ENCODE assay signal across 22 cellular contexts in the genomic region with DNA sequence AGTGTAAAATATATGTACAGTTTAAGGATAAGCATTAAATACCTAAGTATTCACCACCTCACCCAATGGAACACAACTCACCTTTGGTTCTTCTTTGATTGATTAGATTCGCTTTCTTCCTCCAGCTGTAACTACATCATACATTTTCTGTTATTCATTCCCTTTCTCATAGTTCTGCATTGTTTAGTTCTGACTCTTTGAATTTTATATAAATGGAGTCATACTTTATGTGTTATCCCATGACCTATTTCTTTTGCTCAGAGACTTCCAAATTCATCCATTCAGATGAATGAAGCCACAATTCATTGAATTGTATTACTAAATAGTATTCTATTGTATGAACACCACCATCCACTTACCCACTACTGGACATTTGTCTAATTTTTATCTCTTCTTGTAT. TPM values are rescaled to one million over a fixed set of nuclear protein-coding genes. Genes with fewer than 3 reads are reported as not detected.
"Had no signal": no experiment of that assay in that cellular context is flagged by ENCODE, and none has a peak within 500 bp of the region (broad histone marks: within the 10 kb centered on the region; RNA-seq: fewer than 3 reads in every experiment).

No MANE protein-coding gene starts in this region.

- ATAC-seq: activated CD4-positive, alpha-beta T cell treated with anti-CD3 and anti-CD28 coated beads for 36 hours; activated T-helper 17 cell treated with anti-CD3 and anti-CD28 coated beads, Interleukin-2, amount 50 U/mL, for 72 hours; left cardiac atrium; naive thymus-derived CD8-positive, alpha-beta T cell; sciatic nerve; stimulated activated effector memory CD8-positive, alpha-beta T cell treated with anti-CD3 and anti-CD28 coated beads, Interleukin-12 subunit alpha, Interleukin-12 subunit beta, amount 100 ng/mL, for 72 hours had no signal

- H3K27ac Mint-ChIP-seq: activated CD4-positive, alpha-beta T cell treated with anti-CD3 and anti-CD28 coated beads for 36 hours; activated naive CD8-positive, alpha-beta T cell treated with anti-CD3 and anti-CD28 coated beads for 36 hours; activated T-helper 17 cell treated with anti-CD3 and anti-CD28 coated beads, Interleukin-2, amount 50 U/mL, for 72 hours; naive thymus-derived CD8-positive, alpha-beta T cell; stimulated activated effector memory CD8-positive, alpha-beta T cell treated with anti-CD3 and anti-CD28 coated beads, Interleukin-12 subunit alpha, Interleukin-12 subunit beta, amount 100 ng/mL, for 72 hours had no signal

- H3K36me3 ChIP-seq: colonic mucosa, pancreas, stomach, vagina had no signal

- H3K9me3 ChIP-seq: body of pancreas, colonic mucosa, pancreas, stomach, vagina had no signal

- H3K27ac ChIP-seq: colonic mucosa, pancreas, stomach, vagina had no signal

- DNase-seq: activated CD4-positive, alpha-beta T cell treated with anti-CD3 and anti-CD28 coated beads for 36 hours; activated CD4-positive, alpha-beta T cell treated with anti-CD3 and anti-CD28 coated beads, Interleukin-2, amount 50 U/mL, for 48 hours; activated naive CD4-positive, alpha-beta T cell; activated naive CD8-positive, alpha-beta T cell treated with anti-CD3 and anti-CD28 coated beads for 36 hours; amniotic stem cell; body of pancreas; central memory CD4-positive, alpha-beta T cell; colonic mucosa; left cardiac atrium; naive thymus-derived CD8-positive, alpha-beta T cell; pancreas; stimulated activated CD4-positive, alpha-beta T cell treated with anti-CD3 and anti-CD28 coated beads, Interleukin-4, amount 100 ng/mL, for 24 hours; stomach; trophoblast cell had no signal

- H3K9me3 Mint-ChIP-seq: activated T-helper 17 cell treated with anti-CD3 and anti-CD28 coated beads, Interleukin-2, amount 50 U/mL, for 72 hours; stimulated activated effector memory CD8-positive, alpha-beta T cell treated with anti-CD3 and anti-CD28 coated beads, Interleukin-12 subunit alpha, Interleukin-12 subunit beta, amount 100 ng/mL, for 72 hours had no signal

- H3K4me1 Mint-ChIP-seq: activated CD4-positive, alpha-beta T cell treated with anti-CD3 and anti-CD28 coated beads for 36 hours; activated naive CD8-positive, alpha-beta T cell treated with anti-CD3 and anti-CD28 coated beads for 36 hours; activated T-helper 17 cell treated with anti-CD3 and anti-CD28 coated beads, Interleukin-2, amount 50 U/mL, for 72 hours; stimulated activated effector memory CD8-positive, alpha-beta T cell treated with anti-CD3 and anti-CD28 coated beads, Interleukin-12 subunit alpha, Interleukin-12 subunit beta, amount 100 ng/mL, for 72 hours had no signal

- H3K4me3 Mint-ChIP-seq: activated CD4-positive, alpha-beta T cell treated with anti-CD3 and anti-CD28 coated beads for 36 hours; activated naive CD8-positive, alpha-beta T cell treated with anti-CD3 and anti-CD28 coated beads for 36 hours; activated T-helper 17 cell treated with anti-CD3 and anti-CD28 coated beads, Interleukin-2, amount 50 U/mL, for 72 hours; naive thymus-derived CD8-positive, alpha-beta T cell; stimulated activated effector memory CD8-positive, alpha-beta T cell treated with anti-CD3 and anti-CD28 coated beads, Interleukin-12 subunit alpha, Interleukin-12 subunit beta, amount 100 ng/mL, for 72 hours had no signal

- H3K27me3 ChIP-seq: body of pancreas, colonic mucosa, pancreas, stomach, vagina had no signal

- H3K4me1 ChIP-seq: body of pancreas, colonic mucosa, pancreas, vagina had no signal

- H3K36me3 Mint-ChIP-seq: stimulated activated effector memory CD8-positive, alpha-beta T cell treated with anti-CD3 and anti-CD28 coated beads, Interleukin-12 subunit alpha, Interleukin-12 subunit beta, amount 100 ng/mL, for 72 hours had no signal

- H3K4me3 ChIP-seq: body of pancreas, colonic mucosa, pancreas, stomach, vagina had no signal

- H3K27me3 Mint-ChIP-seq: activated CD4-positive, alpha-beta T cell treated with anti-CD3 and anti-CD28 coated beads for 36 hours; activated naive CD8-positive, alpha-beta T cell treated with anti-CD3 and anti-CD28 coated beads for 36 hours; activated T-helper 17 cell treated with anti-CD3 and anti-CD28 coated beads, Interleukin-2, amount 50 U/mL, for 72 hours; naive thymus-derived CD8-positive, alpha-beta T cell had no signal

RNA-seq across cellular contexts. Expression of a gene that starts 12.8 kb away (rescaled TPM):
- total RNA-seq: activated naive CD8-positive, alpha-beta T cell treated with anti-CD3 and anti-CD28 coated beads for 36 hours; body of pancreas; glomerular endothelial cell; left cardiac atrium; lower leg skin; mesenteric fat pad; naive thymus-derived CD8-positive, alpha-beta T cell; T-helper 2 cell treated with Interferon-gamma antibody and Interleukin-4, amounts not matched to agents 100 ng/mL and 5 ng/mL, for 36 hours; vagina had no signal
- polyA plus RNA-seq: naive thymus-derived CD8-positive, alpha-beta T cell had no signal
